9 cellular contexts compared by ENCODE assay signal in the genomic region with DNA sequence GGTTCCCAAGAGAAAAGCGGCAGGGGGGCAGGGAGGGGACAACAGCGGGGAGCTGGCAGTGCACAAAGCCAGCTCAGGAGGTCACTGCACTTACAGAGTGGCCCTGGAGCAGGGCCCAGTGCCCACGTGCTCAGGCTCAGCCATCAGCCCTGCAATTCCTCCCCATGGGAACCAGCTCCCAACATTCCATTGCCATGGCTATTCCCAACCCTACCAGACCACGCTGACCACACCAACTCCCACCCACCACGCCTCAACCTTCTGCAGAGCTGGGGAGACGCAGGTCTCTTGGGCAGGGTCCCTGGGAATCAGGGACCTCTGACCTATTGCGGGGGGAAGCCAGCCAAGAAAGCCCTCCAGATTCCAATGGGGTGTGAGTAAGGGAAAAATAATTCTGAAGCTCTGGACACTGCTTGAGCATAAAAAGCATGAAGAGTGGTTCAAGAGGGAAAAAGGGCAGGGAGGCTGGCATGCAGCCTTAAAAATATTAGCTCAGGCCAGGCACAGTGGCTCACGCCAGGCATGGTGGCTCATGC. TPM values are rescaled to one million over a fixed set of nuclear protein-coding genes. Genes with fewer than 3 reads are reported as not detected.
DNase-seq lines count a peak whose midpoint lies in the region; ATAC-seq, FAIRE-seq and TF ChIP-seq lines count a peak whose summit lies in the region.
"Had no signal": no experiment of that assay in that cellular context is flagged by ENCODE, and none has a peak within 500 bp of the region (broad histone marks: within the 10 kb centered on the region; RNA-seq: fewer than 3 reads in every experiment).

No MANE protein-coding gene starts in this region.

- ATAC-seq in left lobe of liver (peak; percentile 82), GM21515 (IDR thresholded peaks at IDR 0.05; ENCODE audit: unreplicated experiment) (no peak)

- no peak for TF ChIP-seq CTCF in tibial artery (IDR thresholded peaks at IDR 0.05)

- H3K9me3 ChIP-seq in HUES64 (ENCODE audit: insufficient read depth, low read depth, low read length): no peaks in the 10 kb centered on the region
- no peaks in the 10 kb centered on the region for H3K9me3 ChIP-seq in tibial artery

- intact Hi-C loops in tibial artery (cut with DNase I; ENCODE audit: low total_unique reads): no loop called here

- H3K4me3 ChIP-seq in HUES64 (ENCODE audit: low read length): no peak overlapping the region
- H3K4me3 ChIP-seq in tibial artery: no peak overlapping the region

- H3K9ac ChIP-seq in HUES64 (ENCODE audit: low read depth, low read length): peak overlapping the region; percentile 40; the same call in 1 of the 2 replicates

- FAIRE-seq in GM19239 (lab: Jason Lieb, UNC): no peak

- peaks cover 7% of the 10 kb centered on the region; the same call in 1 of the 2 replicates for H3K36me3 ChIP-seq in HUES64 (ENCODE audit: insufficient read depth, low read length)
- no peaks in the 10 kb centered on the region for H3K36me3 ChIP-seq in tibial artery

- H3K27me3 ChIP-seq in HUES64 (ENCODE audit: insufficient read depth, low read length): no peaks in the 10 kb centered on the region
- H3K27me3 ChIP-seq in tibial artery: no peaks in the 10 kb centered on the region

- peak in 23 of 61 donors; percentile 5 to 71 (median 28) for DNase-seq in caudate nucleus (lab: John Stamatoyannopoulos, UW)
- peak; percentile 94 for DNase-seq in left lobe of liver (ENCODE audit: low spot score)
- peak; percentile 52 to 87 for DNase-seq in tibial artery
- no peak for DNase-seq in Kasumi-1 (lab: John Stamatoyannopoulos, UW)
- no peak for DNase-seq in GM19239 (ENCODE audit: insufficient read length, low spot score)
- no peak for DNase-seq in T-helper 9 cell
- DNase-seq: NCI-H1417 had no signal

- H3K27ac ChIP-seq in HUES64 (ENCODE audit: low read depth, low read length) (peak overlapping the region; percentile 39; the same call in 1 of the 2 replicates), caudate nucleus (ENCODE audit: low read depth, low read length) (peak overlapping the region; percentile 73), tibial artery (peak overlapping the region; percentile 36 to 73)

- 74% methylated on average over 8 of the region's 8 CpGs for WGBS in HUES64

- peaks cover 29% of the 10 kb centered on the region for H3K4me1 ChIP-seq in HUES64 (ENCODE audit: insufficient read depth, low read length)
- H3K4me1 ChIP-seq in tibial artery: peaks cover 0 to 19% (median 14%) of the 10 kb centered on the region in 4 donors

RNA-seq across cellular contexts. Expression of a gene that starts 38.3 kb away (rescaled TPM):
- 17.7 TPM for polyA plus RNA-seq in HUES64 (2013, experiment 1 of 2)
- polyA plus RNA-seq in HUES64 (2013, experiment 2 of 2): 17.1 TPM
- total RNA-seq in left lobe of liver: 19.8 TPM

RNA-seq across cellular contexts. Expression of a gene that starts 39.4 kb away (rescaled TPM):
- 34.5 TPM for polyA plus RNA-seq in HUES64 (2013, experiment 1 of 2)
- 35.2 TPM for polyA plus RNA-seq in HUES64 (2013, experiment 2 of 2)
- total RNA-seq in left lobe of liver: 71.9 TPM

Comparison
In these comparisons a context has a peak if more than half of its experiments do, and no peak if none do; other contexts are left out.
1. DNase-seq: peak in left lobe of liver (single experiment) and tibial artery (2 of 2); none in Kasumi-1 (0 of 2), GM19239 (single experiment) and T-helper 9 cell (single experiment).
2. Peak in every context shown above with its lines, with median percentiles within 50 percentile points of each other: H3K27ac ChIP-seq.